Comparison of ENCODE assay signal across 8 cellular contexts in genomic region chr18:23133860-23134779, GRCh38. TPM values are rescaled to one million over a fixed set of nuclear protein-coding genes. Genes with fewer than 3 reads are reported as not detected.
A peak's percentile ranks its signal among the peaks of the same experiment; 100 is the strongest.
DNase-seq lines count a peak whose midpoint lies in the region; ATAC-seq lines count a peak whose summit lies in the region.

No MANE protein-coding gene starts in this region.

- peak; percentile 62 for ATAC-seq in activated CD4-positive, alpha-beta T cell treated with anti-CD3 and anti-CD28 coated beads for 36 hours
- ATAC-seq in HG03095 (IDR thresholded peaks at IDR 0.05; ENCODE audit: unreplicated experiment) = peak; percentile 38

- CTCF ChIA-PET in activated CD4-positive, alpha-beta T cell treated with anti-CD3 and anti-CD28 coated beads for 36 hours (lab: Charles Lee) = interaction anchor here (1.1 to 1.3 kb wide), 2 partner anchors 226 to 278 kb away, joined by 3 to 6 read pairs; no protein-coding TSS in a partner anchor

- H3K9me3 Mint-ChIP-seq in activated CD4-positive, alpha-beta T cell treated with anti-CD3 and anti-CD28 coated beads for 36 hours (ENCODE audit: low read depth) = no peaks in the 10 kb centered on the region
- no peaks in the 10 kb centered on the region for H3K9me3 Mint-ChIP-seq in activated T-helper 2 cell treated with anti-CD3 and anti-CD28 coated beads, Interferon-gamma antibody, Interleukin-2, Interleukin-4, amounts not matched to agents 10 μg/mL and 5 μg/mL and 100 μg/mL, durations not matched to agents 14 hours and 24 hours and 36 hours
- H3K9me3 Mint-ChIP-seq in immature natural killer cell = no peaks in the 10 kb centered on the region

- no peaks in the 10 kb centered on the region for H3K36me3 Mint-ChIP-seq in activated CD4-positive, alpha-beta T cell treated with anti-CD3 and anti-CD28 coated beads for 36 hours (ENCODE audit: low read depth)
- H3K36me3 Mint-ChIP-seq in activated T-helper 2 cell treated with anti-CD3 and anti-CD28 coated beads, Interferon-gamma antibody, Interleukin-2, Interleukin-4, amounts not matched to agents 10 μg/mL and 5 μg/mL and 100 μg/mL, durations not matched to agents 14 hours and 24 hours and 36 hours (ENCODE audit: low read depth) = peaks cover 17% of the 10 kb centered on the region
- H3K36me3 Mint-ChIP-seq in immature natural killer cell = no peaks in the 10 kb centered on the region

- POLR2A ChIA-PET in activated CD4-positive, alpha-beta T cell treated with anti-CD3 and anti-CD28 coated beads for 36 hours (lab: Charles Lee) = no interaction called here

- peaks cover 12% of the 10 kb centered on the region for H3K4me1 Mint-ChIP-seq in activated CD4-positive, alpha-beta T cell treated with anti-CD3 and anti-CD28 coated beads for 36 hours
- peaks cover 34% of the 10 kb centered on the region for H3K4me1 Mint-ChIP-seq in activated T-helper 2 cell treated with anti-CD3 and anti-CD28 coated beads, Interferon-gamma antibody, Interleukin-2, Interleukin-4, amounts not matched to agents 10 μg/mL and 5 μg/mL and 100 μg/mL, durations not matched to agents 14 hours and 24 hours and 36 hours (ENCODE audit: low read depth)
- H3K4me1 Mint-ChIP-seq in immature natural killer cell = peaks cover 20 to 45% of the 10 kb centered on the region in 2 donors

- DNase-seq in activated CD4-positive, alpha-beta T cell treated with anti-CD3 and anti-CD28 coated beads for 36 hours = peak; percentile 62
- DNase-seq in activated CD4-positive, alpha-beta T cell treated with anti-CD3 and anti-CD28 coated beads for 1 hour = no peak
- DNase-seq in NCI-H345 treated with DMSO at 0.1 percent for 48 hours (lab: John Stamatoyannopoulos, UW; ENCODE audit: unreplicated experiment) (peak; percentile 89), immature natural killer cell (no peak), T1000 (lab: John Stamatoyannopoulos, UW) (no peak)
- DNase-seq in activated T-helper 2 cell treated with anti-CD3 and anti-CD28 coated beads, Interferon-gamma antibody, Interleukin-2, Interleukin-4, amounts not matched to agents 10 μg/mL and 5 μg/mL and 100 μg/mL, durations not matched to agents 14 hours and 24 hours and 36 hours (ENCODE audit: low spot score) = peak; percentile 44
- peak; percentile 39 for DNase-seq in stimulated activated CD8-positive, alpha-beta memory T cell treated with anti-CD3 and anti-CD28 coated beads, Interleukin-4, amount 100 ng/mL, for 48 hours

- H3K4me3 Mint-ChIP-seq in activated CD4-positive, alpha-beta T cell treated with anti-CD3 and anti-CD28 coated beads for 36 hours = peak overlapping the region; percentile 71
- peak overlapping the region; percentile 82 for H3K4me3 Mint-ChIP-seq in activated T-helper 2 cell treated with anti-CD3 and anti-CD28 coated beads, Interferon-gamma antibody, Interleukin-2, Interleukin-4, amounts not matched to agents 10 μg/mL and 5 μg/mL and 100 μg/mL, durations not matched to agents 14 hours and 24 hours and 36 hours (ENCODE audit: low read depth)
- peak overlapping the region; percentile 71 to 84 (median 82) for H3K4me3 Mint-ChIP-seq in immature natural killer cell

- intact Hi-C loops in activated CD4-positive, alpha-beta T cell treated with anti-CD3 and anti-CD28 coated beads for 36 hours (cut with DNase I, micrococcal nuclease) = loop anchor here (2.0 to 10.0 kb wide), 6 partner anchors 97 to 453 kb away; partner anchors contain the start of genes NPC1 (in 1 of the 2) and RBBP8 (in 1 of the 2)
- intact Hi-C loops in activated T-helper 2 cell treated with anti-CD3 and anti-CD28 coated beads, Interferon-gamma antibody, Interleukin-2, Interleukin-4, amounts not matched to agents 10 μg/mL and 5 μg/mL and 100 μg/mL, durations not matched to agents 14 hours and 24 hours and 36 hours (cut with micrococcal nuclease) = loop anchor here (2.0 to 10.0 kb wide), 4 partner anchors 59 to 201 kb away; partner anchors contain the start of gene RBBP8

- H3K27ac Mint-ChIP-seq in activated CD4-positive, alpha-beta T cell treated with anti-CD3 and anti-CD28 coated beads for 36 hours = peak overlapping the region; percentile 15
- H3K27ac Mint-ChIP-seq in activated T-helper 2 cell treated with anti-CD3 and anti-CD28 coated beads, Interferon-gamma antibody, Interleukin-2, Interleukin-4, amounts not matched to agents 10 μg/mL and 5 μg/mL and 100 μg/mL, durations not matched to agents 14 hours and 24 hours and 36 hours = peak overlapping the region; percentile 73
- peak overlapping the region in 3 of 6 donors; percentile 64 to 80 (median 70) for H3K27ac Mint-ChIP-seq in immature natural killer cell

- H3K27me3 Mint-ChIP-seq in activated CD4-positive, alpha-beta T cell treated with anti-CD3 and anti-CD28 coated beads for 36 hours = peaks cover 26% of the 10 kb centered on the region
- peaks cover 5% of the 10 kb centered on the region for H3K27me3 Mint-ChIP-seq in activated T-helper 2 cell treated with anti-CD3 and anti-CD28 coated beads, Interferon-gamma antibody, Interleukin-2, Interleukin-4, amounts not matched to agents 10 μg/mL and 5 μg/mL and 100 μg/mL, durations not matched to agents 14 hours and 24 hours and 36 hours (ENCODE audit: low read depth)
- H3K27me3 Mint-ChIP-seq in immature natural killer cell (ENCODE audit: low read depth in 3 of 3) = peaks cover 12 to 21% (median 17%) of the 10 kb centered on the region in 3 donors

RNA-seq across cellular contexts. Expression of gene CABLES1, which starts 1.2 kb away (rescaled TPM):
- total RNA-seq in activated CD4-positive, alpha-beta T cell treated with anti-CD3 and anti-CD28 coated beads for 36 hours = 1 to 10 TPM; 3.7 to 3.8 TPM
- 27.4 and 33.5 TPM in 2 replicates for total RNA-seq in activated T-helper 2 cell treated with anti-CD3 and anti-CD28 coated beads, Interferon-gamma antibody, Interleukin-2, Interleukin-4, amounts not matched to agents 10 μg/mL and 5 μg/mL and 100 μg/mL, durations not matched to agents 14 hours and 24 hours and 36 hours
- polyA plus RNA-seq in immature natural killer cell = under 1 TPM; 0.16 to 0.99 (median 0.56) TPM

Comparison
In these comparisons a context has a peak if more than half of its experiments do, and no peak if none do; other contexts are left out.
1. DNase-seq: peak in activated CD4-positive, alpha-beta T cell treated with anti-CD3 and anti-CD28 coated beads for 36 hours (single experiment), NCI-H345 treated with DMSO at 0.1 percent for 48 hours (single experiment), activated T-helper 2 cell treated with anti-CD3 and anti-CD28 coated beads, Interferon-gamma antibody, Interleukin-2, Interleukin-4, amounts not matched to agents 10 μg/mL and 5 μg/mL and 100 μg/mL, durations not matched to agents 14 hours and 24 hours and 36 hours (single experiment) and stimulated activated CD8-positive, alpha-beta memory T cell treated with anti-CD3 and anti-CD28 coated beads, Interleukin-4, amount 100 ng/mL, for 48 hours (single experiment); none in activated CD4-positive, alpha-beta T cell treated with anti-CD3 and anti-CD28 coated beads for 1 hour (single experiment), immature natural killer cell (0 of 3) and T1000 (single experiment).
2. Peak in every context shown above with its lines, with median percentiles within 50 percentile points of each other: H3K4me3 Mint-ChIP-seq.